14 cellular contexts compared by ENCODE assay signal in genomic region chr1:63112155-63112914, GRCh38.
DNase-seq lines count a peak whose midpoint lies in the region; ATAC-seq and TF ChIP-seq lines count a peak whose summit lies in the region.
"Had no signal": no experiment of that assay in that cellular context is flagged by ENCODE, and none has a peak within 500 bp of the region (broad histone marks: within the 10 kb centered on the region; RNA-seq: fewer than 3 reads in every experiment).

No MANE protein-coding gene starts in this region.

- H3K9me3 Mint-ChIP-seq in activated naive CD4-positive, alpha-beta T cell treated with anti-CD3 and anti-CD28 coated beads for 36 hours = no peaks in the 10 kb centered on the region

- H3K27me3 ChIP-seq in smooth muscle cell (ENCODE audit: low read depth) = no peaks in the 10 kb centered on the region
- H3K27me3 ChIP-seq in spleen (replicated peaks in 1 of 7) = peaks cover 0 to 8% (median 0%) of the 10 kb centered on the region in 7 donors
- H3K27me3 ChIP-seq: BLaER1, right atrium auricular region had no signal

- CTCF ChIA-PET in activated naive CD4-positive, alpha-beta T cell treated with anti-CD3 and anti-CD28 coated beads for 36 hours (lab: Charles Lee) = no interaction called here

- no peaks in the 10 kb centered on the region for H3K4me1 Mint-ChIP-seq in activated naive CD4-positive, alpha-beta T cell treated with anti-CD3 and anti-CD28 coated beads for 36 hours (ENCODE audit: low read depth)

- peaks cover 15% of the 10 kb centered on the region for H3F3A ChIP-seq in smooth muscle cell (ENCODE audit: low read depth)

- H3K4me1 ChIP-seq in smooth muscle cell (ENCODE audit: low read depth) (peaks cover 10% of the 10 kb centered on the region), spleen (no peaks in the 10 kb centered on the region)
- H3K4me1 ChIP-seq: BLaER1, right atrium auricular region had no signal

- H3K9me3 ChIP-seq in smooth muscle cell (replicated peaks; ENCODE audit: low read depth) (no peaks in the 10 kb centered on the region), spleen (no peaks in the 10 kb centered on the region)
- H3K9me3 ChIP-seq: BLaER1, right atrium auricular region had no signal

- H3K79me2 ChIP-seq in smooth muscle cell (ENCODE audit: low read depth) = no peaks in the 10 kb centered on the region

- H3K27me3 Mint-ChIP-seq in activated naive CD4-positive, alpha-beta T cell treated with anti-CD3 and anti-CD28 coated beads for 36 hours (ENCODE audit: low read depth) = peaks cover 7% of the 10 kb centered on the region

- ATAC-seq in GM19397 (IDR thresholded peaks at IDR 0.05; ENCODE audit: unreplicated experiment) = no peak
- ATAC-seq: left cardiac atrium had no signal

- no peak overlapping the region for H2AFZ ChIP-seq in smooth muscle cell (ENCODE audit: low read depth)

- no peak overlapping the region for H3K27ac Mint-ChIP-seq in activated naive CD4-positive, alpha-beta T cell treated with anti-CD3 and anti-CD28 coated beads for 36 hours

- H3K4me3 Mint-ChIP-seq in activated naive CD4-positive, alpha-beta T cell treated with anti-CD3 and anti-CD28 coated beads for 36 hours = no peak overlapping the region

- 7% methylated on average over 4 of the region's 4 CpGs for whole genome bisulfite sequencing in smooth muscle cell (ENCODE audit: low lambda C conversion rate)
- WGBS in spleen, 5 donors = 54 to 78% (median 72%) methylated on average over 4 of the region's 4 CpGs

- TF ChIP-seq POLR2A in spleen (IDR thresholded peaks at IDR 0.05) = no peak

- H3K27ac ChIP-seq in smooth muscle cell (ENCODE audit: low read depth) (peak overlapping the region; percentile 52), spleen (no peak overlapping the region)
- H3K27ac ChIP-seq: BLaER1, right atrium auricular region had no signal

- peak; percentile 6 for DNase-seq in activated naive CD4-positive, alpha-beta T cell treated with anti-CD3 and anti-CD28 coated beads for 36 hours
- DNase-seq in activated naive CD4-positive, alpha-beta T cell (lab: John Stamatoyannopoulos, UW) = no peak
- peak; percentile 8 for DNase-seq in Jurkat, Clone E6-1 (ENCODE audit: low read depth, low spot score)
- DNase-seq in cardiac fibroblast (ENCODE audit: low read depth in 2 of 2) (peak; percentile 59 to 76), smooth muscle cell (lab: John Stamatoyannopoulos, UW; ENCODE audit: unreplicated experiment) (no peak), spleen (no peak), occipital lobe (lab: John Stamatoyannopoulos, UW) (no peak)
- DNase-seq: activated CD8-positive, alpha-beta memory T cell treated with anti-CD3 and anti-CD28 coated beads for 24 hours; dermis blood vessel endothelial cell; left cardiac atrium; NCI-H69 had no signal

- TF ChIP-seq CTCF in cardiac fibroblast (IDR thresholded peaks at IDR 0.05; ENCODE audit: low read depth, low read length) (no peak), smooth muscle cell (IDR thresholded peaks at IDR 0.05; ENCODE audit: borderline replicate concordance, insufficient read depth, poor library complexity, severe bottlenecking) (no peak), spleen (IDR thresholded peaks at IDR 0.05 in 8 of 11, conservative IDR thresholded peaks at IDR 0.05 in 3 of 11) (no peak)

- H3K4me2 ChIP-seq in smooth muscle cell = peak overlapping the region; percentile 56
- H3K4me2 ChIP-seq: BLaER1 had no signal

- intact Hi-C loops in activated naive CD4-positive, alpha-beta T cell treated with anti-CD3 and anti-CD28 coated beads for 36 hours (cut with micrococcal nuclease) = no loop called here
- intact Hi-C loops in spleen (cut with DNase I; ENCODE audit: low total_unique reads) = no loop called here

- H3K9ac ChIP-seq in smooth muscle cell (ENCODE audit: low read depth) = no peak overlapping the region
- H3K9ac ChIP-seq: BLaER1 had no signal

- no peak overlapping the region for H3K4me3 ChIP-seq in Jurkat, Clone E6-1 (ENCODE audit: low read length)
- H3K4me3 ChIP-seq in cardiac fibroblast (replicated peaks in 1 of 2; ENCODE audit: low read depth in 2 of 2, low read length in 2 of 2) (no peak overlapping the region), smooth muscle cell (no peak overlapping the region), spleen (no peak overlapping the region)
- H3K4me3 ChIP-seq: BLaER1, right atrium auricular region had no signal

- H3K36me3 ChIP-seq in smooth muscle cell (ENCODE audit: low read depth) = no peaks in the 10 kb centered on the region
- H3K36me3 ChIP-seq in spleen = no peaks in the 10 kb centered on the region
- H3K36me3 ChIP-seq: BLaER1, right atrium auricular region had no signal

- H4K20me1 ChIP-seq in smooth muscle cell (ENCODE audit: low read depth) = peaks cover 7% of the 10 kb centered on the region
- H4K20me1 ChIP-seq: BLaER1 had no signal

- no peaks in the 10 kb centered on the region for H3K36me3 Mint-ChIP-seq in activated naive CD4-positive, alpha-beta T cell treated with anti-CD3 and anti-CD28 coated beads for 36 hours (ENCODE audit: low read depth)

Comparison
In these comparisons a context has a peak if more than half of its experiments do, and no peak if none do; other contexts are left out.
1. DNase-seq: peak in activated naive CD4-positive, alpha-beta T cell treated with anti-CD3 and anti-CD28 coated beads for 36 hours (single experiment), Jurkat, Clone E6-1 (single experiment) and cardiac fibroblast (2 of 2); none in activated naive CD4-positive, alpha-beta T cell (0 of 4), smooth muscle cell (single experiment), spleen (single experiment) and occipital lobe (single experiment).